ENCODE assay signal across 1 cellular context in the genomic region with DNA sequence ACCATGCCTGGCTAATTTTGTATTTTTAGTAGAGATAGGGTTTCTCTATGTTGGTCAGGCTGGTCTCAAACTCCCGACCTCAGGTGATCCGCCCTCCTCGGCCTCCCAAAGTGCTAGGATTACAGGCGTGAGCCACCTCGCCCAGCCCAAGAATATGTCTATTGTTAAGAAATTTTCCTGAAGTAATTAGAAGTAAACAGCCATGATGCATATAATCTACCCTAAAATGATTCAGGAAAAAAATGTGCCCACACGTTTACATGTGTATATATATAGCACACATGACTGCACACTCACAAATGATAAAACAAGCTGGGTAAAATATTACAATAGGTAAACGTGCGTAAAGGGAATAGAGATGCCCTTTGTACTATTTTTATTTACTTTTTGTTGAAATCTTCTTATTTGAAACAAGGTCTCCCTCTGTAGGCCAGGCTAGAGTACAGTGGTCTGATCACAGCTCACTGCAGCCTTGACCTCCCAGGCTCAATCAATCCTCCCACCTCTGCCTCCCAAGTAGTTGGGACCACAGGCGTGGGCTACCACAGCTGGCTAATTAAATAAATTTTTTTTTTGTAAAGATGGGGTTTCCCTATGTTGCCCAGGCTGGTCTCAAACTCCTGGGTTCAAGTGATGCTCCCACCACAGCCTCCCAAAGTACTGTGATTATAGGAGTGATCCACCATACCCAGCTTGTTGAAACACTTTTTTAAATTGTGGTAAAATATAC.
A peak's percentile ranks its signal among the peaks of the same experiment; 100 is the strongest.
TF ChIP-seq lines count a peak whose summit lies in the region.
"Not testable (repeated sequence)": the region's sequence is repeated elsewhere in the genome, so short reads cannot be mapped to it uniquely, and the experiment has no call there.

No MANE protein-coding gene starts in this region.

TF ChIP-seq in HepG2, 621 proteins besides CTCF, POLR2A, EP300 and RAD21 (continued from another document and continues in another):
- TF ChIP-seq, protein P1, sequence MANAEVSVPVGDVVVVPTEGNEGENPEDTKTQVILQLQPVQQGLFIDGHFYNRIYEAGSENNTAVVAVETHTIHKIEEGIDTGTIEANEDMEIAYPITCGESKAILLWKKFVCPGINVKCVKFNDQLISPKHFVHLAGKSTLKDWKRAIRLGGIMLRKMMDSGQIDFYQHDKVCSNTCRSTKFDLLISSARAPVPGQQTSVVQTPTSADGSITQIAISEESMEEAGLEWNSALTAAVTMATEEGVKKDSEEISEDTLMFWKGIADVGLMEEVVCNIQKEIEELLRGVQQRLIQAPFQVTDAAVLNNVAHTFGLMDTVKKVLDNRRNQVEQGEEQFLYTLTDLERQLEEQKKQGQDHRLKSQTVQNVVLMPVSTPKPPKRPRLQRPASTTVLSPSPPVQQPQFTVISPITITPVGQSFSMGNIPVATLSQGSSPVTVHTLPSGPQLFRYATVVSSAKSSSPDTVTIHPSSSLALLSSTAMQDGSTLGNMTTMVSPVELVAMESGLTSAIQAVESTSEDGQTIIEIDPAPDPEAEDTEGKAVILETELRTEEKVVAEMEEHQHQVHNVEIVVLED (CRISPR knock-in tag; IDR thresholded peaks at IDR 0.05; ENCODE audit: borderline replicate concordance): peak; percentile 56; the same call in 1 of the 2 replicates
- TF ChIP-seq MED13 (CRISPR knock-in tag; IDR thresholded peaks at IDR 0.05) (peak; percentile 65; the same call in 1 of the 2 replicates), ZNF761 (CRISPR knock-in tag; conservative IDR thresholded peaks at IDR 0.05) (peak; percentile 84; the same call in 1 of the 2 replicates), ZNF34 (CRISPR knock-in tag; IDR thresholded peaks at IDR 0.05; ENCODE audit: borderline replicate concordance) (0 out of 2 replicates have a peak, but pooled peaks have one; percentile 58), SAP130 (CRISPR knock-in tag; IDR thresholded peaks at IDR 0.05; ENCODE audit: low read depth) (peak; percentile 90), TCF7 (IDR thresholded peaks at IDR 0.05; ENCODE audit: low read depth) (peak; percentile 40; the same call in 1 of the 2 replicates), TEAD3 (CRISPR knock-in tag; optimal IDR thresholded peaks at IDR 0.05; ENCODE audit: borderline replicate concordance) (peak; percentile 19), ZBTB38 (CRISPR knock-in tag; IDR thresholded peaks at IDR 0.05) (peak; percentile 71; the same call in 1 of the 2 replicates), NONO (CRISPR knock-in tag; conservative IDR thresholded peaks at IDR 0.05) (peak; percentile 46; the same call in 1 of the 2 replicates), MXI1 (IDR thresholded peaks at IDR 0.05; ENCODE audit: borderline replicate concordance, low read depth, low read length) (peak; percentile 56; the same call in 1 of the 3 replicates), BHLHE40 (IDR thresholded peaks at IDR 0.05; ENCODE audit: low read length) (peak; percentile 93), MED1 (CRISPR knock-in tag; IDR thresholded peaks at IDR 0.05) (peak; percentile 89), ZMYM2 (CRISPR knock-in tag; IDR thresholded peaks at IDR 0.05) (peak; percentile 62; the same call in 1 of the 2 replicates), HNF4G (IDR thresholded peaks at IDR 0.05; ENCODE audit: borderline replicate concordance, low read depth, low read length) (peak; percentile 98), HNF4G (CRISPR knock-in tag; IDR thresholded peaks at IDR 0.05; ENCODE audit: borderline replicate concordance, low read depth) (peak; percentile 81; the same call in 1 of the 2 replicates), DNMT3B (CRISPR knock-in tag; conservative IDR thresholded peaks at IDR 0.05) (0 out of 2 replicates have a peak, but pooled peaks have one; percentile 61), GABPB1 (CRISPR knock-in tag; IDR thresholded peaks at IDR 0.05) (peak; percentile 44), ASH2L (IDR thresholded peaks at IDR 0.05; ENCODE audit: insufficient read length, low read depth, low read length) (peak; percentile 71), ZSCAN29 (CRISPR knock-in tag; conservative IDR thresholded peaks at IDR 0.05) (0 out of 2 replicates have a peak, but pooled peaks have one; percentile 58), RXRB (CRISPR knock-in tag; IDR thresholded peaks at IDR 0.05; ENCODE audit: borderline replicate concordance) (peak; percentile 82), PAX8 (CRISPR knock-in tag; IDR thresholded peaks at IDR 0.05; ENCODE audit: borderline replicate concordance) (0 out of 2 replicates have a peak, but pooled peaks have one; percentile 37), CEBPB (IDR thresholded peaks at IDR 0.05; ENCODE audit: borderline replicate concordance, low read depth, low read length) (peak; percentile 15; the same call in 1 of the 2 replicates), ZNF501 (CRISPR knock-in tag; IDR thresholded peaks at IDR 0.05) (peak; percentile 62), ISL2 (CRISPR knock-in tag; IDR thresholded peaks at IDR 0.05) (peak; percentile 75), GATAD2A (CRISPR knock-in tag; IDR thresholded peaks at IDR 0.05) (peak; percentile 96), ZNF3 (CRISPR knock-in tag; IDR thresholded peaks at IDR 0.05) (peak; percentile 76)
- TF ChIP-seq, protein P2, sequence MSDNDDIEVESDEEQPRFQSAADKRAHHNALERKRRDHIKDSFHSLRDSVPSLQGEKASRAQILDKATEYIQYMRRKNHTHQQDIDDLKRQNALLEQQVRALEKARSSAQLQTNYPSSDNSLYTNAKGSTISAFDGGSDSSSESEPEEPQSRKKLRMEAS (IDR thresholded peaks at IDR 0.05): peak; percentile 47
- TF ChIP-seq, protein P3, sequence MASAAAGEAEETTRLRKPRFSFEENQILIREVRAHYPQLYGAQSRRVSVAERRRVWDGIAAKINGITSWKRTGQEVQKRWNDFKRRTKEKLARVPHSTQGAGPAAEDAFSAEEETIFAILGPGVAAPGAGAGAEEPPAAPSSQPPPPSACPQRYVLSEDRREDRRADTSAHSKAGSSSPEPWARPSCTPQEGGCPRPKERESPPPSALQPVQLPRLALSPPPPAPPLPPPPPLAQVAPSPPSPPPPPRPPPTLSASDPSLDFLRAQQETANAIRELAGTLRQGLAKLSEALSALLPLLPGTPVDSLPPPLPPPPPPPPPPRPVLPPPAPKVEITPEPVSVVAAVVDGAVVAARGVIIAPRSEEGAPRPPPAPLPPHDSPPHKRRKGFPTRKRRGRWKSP (CRISPR knock-in tag; IDR thresholded peaks at IDR 0.05): peak; percentile 39; the same call in 1 of the 2 replicates
- TF ChIP-seq, protein P4, sequence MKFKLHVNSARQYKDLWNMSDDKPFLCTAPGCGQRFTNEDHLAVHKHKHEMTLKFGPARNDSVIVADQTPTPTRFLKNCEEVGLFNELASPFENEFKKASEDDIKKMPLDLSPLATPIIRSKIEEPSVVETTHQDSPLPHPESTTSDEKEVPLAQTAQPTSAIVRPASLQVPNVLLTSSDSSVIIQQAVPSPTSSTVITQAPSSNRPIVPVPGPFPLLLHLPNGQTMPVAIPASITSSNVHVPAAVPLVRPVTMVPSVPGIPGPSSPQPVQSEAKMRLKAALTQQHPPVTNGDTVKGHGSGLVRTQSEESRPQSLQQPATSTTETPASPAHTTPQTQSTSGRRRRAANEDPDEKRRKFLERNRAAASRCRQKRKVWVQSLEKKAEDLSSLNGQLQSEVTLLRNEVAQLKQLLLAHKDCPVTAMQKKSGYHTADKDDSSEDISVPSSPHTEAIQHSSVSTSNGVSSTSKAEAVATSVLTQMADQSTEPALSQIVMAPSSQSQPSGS (CRISPR knock-in tag; IDR thresholded peaks at IDR 0.05): peak; percentile 29; the same call in 1 of the 2 replicates
- not testable (repeated sequence) for TF ChIP-seq NONO (IDR thresholded peaks at IDR 0.05)
- TF ChIP-seq, protein P5, sequence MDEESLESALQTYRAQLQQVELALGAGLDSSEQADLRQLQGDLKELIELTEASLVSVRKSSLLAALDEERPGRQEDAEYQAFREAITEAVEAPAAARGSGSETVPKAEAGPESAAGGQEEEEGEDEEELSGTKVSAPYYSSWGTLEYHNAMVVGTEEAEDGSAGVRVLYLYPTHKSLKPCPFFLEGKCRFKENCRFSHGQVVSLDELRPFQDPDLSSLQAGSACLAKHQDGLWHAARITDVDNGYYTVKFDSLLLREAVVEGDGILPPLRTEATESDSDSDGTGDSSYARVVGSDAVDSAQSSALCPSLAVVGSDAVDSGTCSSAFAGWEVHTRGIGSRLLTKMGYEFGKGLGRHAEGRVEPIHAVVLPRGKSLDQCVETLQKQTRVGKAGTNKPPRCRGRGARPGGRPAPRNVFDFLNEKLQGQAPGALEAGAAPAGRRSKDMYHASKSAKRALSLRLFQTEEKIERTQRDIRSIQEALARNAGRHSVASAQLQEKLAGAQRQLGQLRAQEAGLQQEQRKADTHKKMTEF (CRISPR knock-in tag; IDR thresholded peaks at IDR 0.05): peak; percentile 84
- TF ChIP-seq, protein P6, sequence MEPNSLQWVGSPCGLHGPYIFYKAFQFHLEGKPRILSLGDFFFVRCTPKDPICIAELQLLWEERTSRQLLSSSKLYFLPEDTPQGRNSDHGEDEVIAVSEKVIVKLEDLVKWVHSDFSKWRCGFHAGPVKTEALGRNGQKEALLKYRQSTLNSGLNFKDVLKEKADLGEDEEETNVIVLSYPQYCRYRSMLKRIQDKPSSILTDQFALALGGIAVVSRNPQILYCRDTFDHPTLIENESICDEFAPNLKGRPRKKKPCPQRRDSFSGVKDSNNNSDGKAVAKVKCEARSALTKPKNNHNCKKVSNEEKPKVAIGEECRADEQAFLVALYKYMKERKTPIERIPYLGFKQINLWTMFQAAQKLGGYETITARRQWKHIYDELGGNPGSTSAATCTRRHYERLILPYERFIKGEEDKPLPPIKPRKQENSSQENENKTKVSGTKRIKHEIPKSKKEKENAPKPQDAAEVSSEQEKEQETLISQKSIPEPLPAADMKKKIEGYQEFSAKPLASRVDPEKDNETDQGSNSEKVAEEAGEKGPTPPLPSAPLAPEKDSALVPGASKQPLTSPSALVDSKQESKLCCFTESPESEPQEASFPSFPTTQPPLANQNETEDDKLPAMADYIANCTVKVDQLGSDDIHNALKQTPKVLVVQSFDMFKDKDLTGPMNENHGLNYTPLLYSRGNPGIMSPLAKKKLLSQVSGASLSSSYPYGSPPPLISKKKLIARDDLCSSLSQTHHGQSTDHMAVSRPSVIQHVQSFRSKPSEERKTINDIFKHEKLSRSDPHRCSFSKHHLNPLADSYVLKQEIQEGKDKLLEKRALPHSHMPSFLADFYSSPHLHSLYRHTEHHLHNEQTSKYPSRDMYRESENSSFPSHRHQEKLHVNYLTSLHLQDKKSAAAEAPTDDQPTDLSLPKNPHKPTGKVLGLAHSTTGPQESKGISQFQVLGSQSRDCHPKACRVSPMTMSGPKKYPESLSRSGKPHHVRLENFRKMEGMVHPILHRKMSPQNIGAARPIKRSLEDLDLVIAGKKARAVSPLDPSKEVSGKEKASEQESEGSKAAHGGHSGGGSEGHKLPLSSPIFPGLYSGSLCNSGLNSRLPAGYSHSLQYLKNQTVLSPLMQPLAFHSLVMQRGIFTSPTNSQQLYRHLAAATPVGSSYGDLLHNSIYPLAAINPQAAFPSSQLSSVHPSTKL (CRISPR knock-in tag; IDR thresholded peaks at IDR 0.05): peak; percentile 97
- TF ChIP-seq, protein P7, sequence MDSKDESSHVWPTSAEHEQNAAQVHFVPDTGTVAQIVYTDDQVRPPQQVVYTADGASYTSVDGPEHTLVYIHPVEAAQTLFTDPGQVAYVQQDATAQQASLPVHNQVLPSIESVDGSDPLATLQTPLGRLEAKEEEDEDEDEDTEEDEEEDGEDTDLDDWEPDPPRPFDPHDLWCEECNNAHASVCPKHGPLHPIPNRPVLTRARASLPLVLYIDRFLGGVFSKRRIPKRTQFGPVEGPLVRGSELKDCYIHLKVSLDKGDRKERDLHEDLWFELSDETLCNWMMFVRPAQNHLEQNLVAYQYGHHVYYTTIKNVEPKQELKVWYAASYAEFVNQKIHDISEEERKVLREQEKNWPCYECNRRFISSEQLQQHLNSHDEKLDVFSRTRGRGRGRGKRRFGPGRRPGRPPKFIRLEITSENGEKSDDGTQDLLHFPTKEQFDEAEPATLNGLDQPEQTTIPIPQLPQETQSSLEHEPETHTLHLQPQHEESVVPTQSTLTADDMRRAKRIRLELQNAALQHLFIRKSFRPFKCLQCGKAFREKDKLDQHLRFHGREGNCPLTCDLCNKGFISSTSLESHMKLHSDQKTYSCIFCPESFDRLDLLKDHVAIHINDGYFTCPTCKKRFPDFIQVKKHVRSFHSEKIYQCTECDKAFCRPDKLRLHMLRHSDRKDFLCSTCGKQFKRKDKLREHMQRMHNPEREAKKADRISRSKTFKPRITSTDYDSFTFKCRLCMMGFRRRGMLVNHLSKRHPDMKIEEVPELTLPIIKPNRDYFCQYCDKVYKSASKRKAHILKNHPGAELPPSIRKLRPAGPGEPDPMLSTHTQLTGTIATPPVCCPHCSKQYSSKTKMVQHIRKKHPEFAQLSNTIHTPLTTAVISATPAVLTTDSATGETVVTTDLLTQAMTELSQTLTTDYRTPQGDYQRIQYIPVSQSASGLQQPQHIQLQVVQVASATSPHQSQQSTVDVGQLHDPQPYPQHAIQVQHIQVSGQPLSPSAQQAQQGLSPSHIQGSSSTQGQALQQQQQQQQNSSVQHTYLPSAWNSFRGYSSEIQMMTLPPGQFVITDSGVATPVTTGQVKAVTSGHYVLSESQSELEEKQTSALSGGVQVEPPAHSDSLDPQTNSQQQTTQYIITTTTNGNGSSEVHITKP (CRISPR knock-in tag; IDR thresholded peaks at IDR 0.05; ENCODE audit: low read depth): peak; percentile 84; the same call in 1 of the 2 replicates
- TF ChIP-seq, protein P8, sequence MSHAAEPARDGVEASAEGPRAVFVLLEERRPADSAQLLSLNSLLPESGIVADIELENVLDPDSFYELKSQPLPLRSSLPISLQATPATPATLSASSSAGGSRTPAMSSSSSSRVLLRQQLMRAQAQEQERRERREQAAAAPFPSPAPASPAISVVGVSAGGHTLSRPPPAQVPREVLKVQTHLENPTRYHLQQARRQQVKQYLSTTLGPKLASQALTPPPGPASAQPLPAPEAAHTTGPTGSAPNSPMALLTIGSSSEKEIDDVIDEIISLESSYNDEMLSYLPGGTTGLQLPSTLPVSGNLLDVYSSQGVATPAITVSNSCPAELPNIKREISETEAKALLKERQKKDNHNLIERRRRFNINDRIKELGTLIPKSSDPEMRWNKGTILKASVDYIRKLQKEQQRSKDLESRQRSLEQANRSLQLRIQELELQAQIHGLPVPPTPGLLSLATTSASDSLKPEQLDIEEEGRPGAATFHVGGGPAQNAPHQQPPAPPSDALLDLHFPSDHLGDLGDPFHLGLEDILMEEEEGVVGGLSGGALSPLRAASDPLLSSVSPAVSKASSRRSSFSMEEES (CRISPR knock-in tag; IDR thresholded peaks at IDR 0.05): peak; percentile 60; the same call in 1 of the 2 replicates
- TF ChIP-seq, protein P9, sequence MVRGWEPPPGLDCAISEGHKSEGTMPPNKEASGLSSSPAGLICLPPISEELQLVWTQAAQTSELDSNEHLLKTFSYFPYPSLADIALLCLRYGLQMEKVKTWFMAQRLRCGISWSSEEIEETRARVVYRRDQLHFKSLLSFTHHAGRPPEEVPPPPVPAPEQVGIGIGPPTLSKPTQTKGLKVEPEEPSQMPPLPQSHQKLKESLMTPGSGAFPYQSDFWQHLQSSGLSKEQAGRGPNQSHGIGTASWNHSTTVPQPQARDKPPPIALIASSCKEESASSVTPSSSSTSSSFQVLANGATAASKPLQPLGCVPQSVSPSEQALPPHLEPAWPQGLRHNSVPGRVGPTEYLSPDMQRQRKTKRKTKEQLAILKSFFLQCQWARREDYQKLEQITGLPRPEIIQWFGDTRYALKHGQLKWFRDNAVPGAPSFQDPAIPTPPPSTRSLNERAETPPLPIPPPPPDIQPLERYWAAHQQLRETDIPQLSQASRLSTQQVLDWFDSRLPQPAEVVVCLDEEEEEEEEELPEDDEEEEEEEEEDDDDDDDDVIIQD (CRISPR knock-in tag; IDR thresholded peaks at IDR 0.05; ENCODE audit: low read depth): peak; percentile 92
